ENCODE assay signal across 2 cellular contexts in the genomic region with DNA sequence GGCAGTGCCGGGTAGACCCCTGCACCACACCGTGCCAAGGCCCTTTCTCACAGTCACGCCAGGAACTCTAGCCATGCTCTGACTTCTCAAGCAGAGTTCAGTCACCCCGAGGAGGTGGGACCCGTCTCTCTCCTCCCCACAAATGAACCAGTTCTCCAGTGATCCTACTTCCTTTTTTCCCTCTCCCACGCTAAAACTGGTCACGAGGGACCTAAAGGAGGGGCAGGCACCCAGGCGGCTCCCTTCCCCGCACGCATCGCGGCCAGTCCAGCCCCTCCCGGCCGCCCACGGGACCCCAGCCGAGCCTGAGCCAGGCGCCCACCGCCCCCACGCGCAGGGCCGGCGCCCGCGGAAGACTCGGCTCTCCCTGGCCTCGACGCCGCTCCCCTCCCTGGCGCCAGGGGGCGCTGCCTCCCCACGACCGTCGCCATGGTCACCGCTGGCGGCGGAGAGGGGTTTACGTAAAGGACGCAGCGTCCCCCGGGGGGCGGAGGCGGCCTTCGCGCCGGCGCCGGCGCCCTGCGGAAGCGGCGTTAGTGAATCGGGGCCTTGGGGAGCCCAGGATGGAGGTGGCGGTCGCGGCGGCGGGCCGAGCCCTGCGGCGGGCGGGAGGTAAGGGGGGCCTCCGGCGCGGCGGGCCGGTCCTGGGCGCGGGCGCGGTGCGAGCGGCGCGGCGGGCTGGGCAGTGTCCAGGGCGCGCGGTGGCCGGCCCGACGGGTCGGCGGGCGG.
TF ChIP-seq lines count a peak whose summit lies in the region.

A gene with protein sequence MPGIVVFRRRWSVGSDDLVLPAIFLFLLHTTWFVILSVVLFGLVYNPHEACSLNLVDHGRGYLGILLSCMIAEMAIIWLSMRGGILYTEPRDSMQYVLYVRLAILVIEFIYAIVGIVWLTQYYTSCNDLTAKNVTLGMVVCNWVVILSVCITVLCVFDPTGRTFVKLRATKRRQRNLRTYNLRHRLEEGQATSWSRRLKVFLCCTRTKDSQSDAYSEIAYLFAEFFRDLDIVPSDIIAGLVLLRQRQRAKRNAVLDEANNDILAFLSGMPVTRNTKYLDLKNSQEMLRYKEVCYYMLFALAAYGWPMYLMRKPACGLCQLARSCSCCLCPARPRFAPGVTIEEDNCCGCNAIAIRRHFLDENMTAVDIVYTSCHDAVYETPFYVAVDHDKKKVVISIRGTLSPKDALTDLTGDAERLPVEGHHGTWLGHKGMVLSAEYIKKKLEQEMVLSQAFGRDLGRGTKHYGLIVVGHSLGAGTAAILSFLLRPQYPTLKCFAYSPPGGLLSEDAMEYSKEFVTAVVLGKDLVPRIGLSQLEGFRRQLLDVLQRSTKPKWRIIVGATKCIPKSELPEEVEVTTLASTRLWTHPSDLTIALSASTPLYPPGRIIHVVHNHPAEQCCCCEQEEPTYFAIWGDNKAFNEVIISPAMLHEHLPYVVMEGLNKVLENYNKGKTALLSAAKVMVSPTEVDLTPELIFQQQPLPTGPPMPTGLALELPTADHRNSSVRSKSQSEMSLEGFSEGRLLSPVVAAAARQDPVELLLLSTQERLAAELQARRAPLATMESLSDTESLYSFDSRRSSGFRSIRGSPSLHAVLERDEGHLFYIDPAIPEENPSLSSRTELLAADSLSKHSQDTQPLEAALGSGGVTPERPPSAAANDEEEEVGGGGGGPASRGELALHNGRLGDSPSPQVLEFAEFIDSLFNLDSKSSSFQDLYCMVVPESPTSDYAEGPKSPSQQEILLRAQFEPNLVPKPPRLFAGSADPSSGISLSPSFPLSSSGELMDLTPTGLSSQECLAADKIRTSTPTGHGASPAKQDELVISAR (plus strand): TSS at position 499 of the 729 bp plus-strand sequence. CDS start 39,765 bp downstream, outside the sequence.

TF ChIP-seq in Ishikawa, 13 proteins besides CTCF, POLR2A, EP300 and RAD21 (continued from another document):
- TF ChIP-seq CEBPB (IDR thresholded peaks at IDR 0.05) = no peak; the same call in 1 of the 2 replicates
- no peak for TF ChIP-seq FOXM1 (IDR thresholded peaks at IDR 0.05; ENCODE audit: borderline replicate concordance, low read depth)
- TF ChIP-seq, protein P1, sequence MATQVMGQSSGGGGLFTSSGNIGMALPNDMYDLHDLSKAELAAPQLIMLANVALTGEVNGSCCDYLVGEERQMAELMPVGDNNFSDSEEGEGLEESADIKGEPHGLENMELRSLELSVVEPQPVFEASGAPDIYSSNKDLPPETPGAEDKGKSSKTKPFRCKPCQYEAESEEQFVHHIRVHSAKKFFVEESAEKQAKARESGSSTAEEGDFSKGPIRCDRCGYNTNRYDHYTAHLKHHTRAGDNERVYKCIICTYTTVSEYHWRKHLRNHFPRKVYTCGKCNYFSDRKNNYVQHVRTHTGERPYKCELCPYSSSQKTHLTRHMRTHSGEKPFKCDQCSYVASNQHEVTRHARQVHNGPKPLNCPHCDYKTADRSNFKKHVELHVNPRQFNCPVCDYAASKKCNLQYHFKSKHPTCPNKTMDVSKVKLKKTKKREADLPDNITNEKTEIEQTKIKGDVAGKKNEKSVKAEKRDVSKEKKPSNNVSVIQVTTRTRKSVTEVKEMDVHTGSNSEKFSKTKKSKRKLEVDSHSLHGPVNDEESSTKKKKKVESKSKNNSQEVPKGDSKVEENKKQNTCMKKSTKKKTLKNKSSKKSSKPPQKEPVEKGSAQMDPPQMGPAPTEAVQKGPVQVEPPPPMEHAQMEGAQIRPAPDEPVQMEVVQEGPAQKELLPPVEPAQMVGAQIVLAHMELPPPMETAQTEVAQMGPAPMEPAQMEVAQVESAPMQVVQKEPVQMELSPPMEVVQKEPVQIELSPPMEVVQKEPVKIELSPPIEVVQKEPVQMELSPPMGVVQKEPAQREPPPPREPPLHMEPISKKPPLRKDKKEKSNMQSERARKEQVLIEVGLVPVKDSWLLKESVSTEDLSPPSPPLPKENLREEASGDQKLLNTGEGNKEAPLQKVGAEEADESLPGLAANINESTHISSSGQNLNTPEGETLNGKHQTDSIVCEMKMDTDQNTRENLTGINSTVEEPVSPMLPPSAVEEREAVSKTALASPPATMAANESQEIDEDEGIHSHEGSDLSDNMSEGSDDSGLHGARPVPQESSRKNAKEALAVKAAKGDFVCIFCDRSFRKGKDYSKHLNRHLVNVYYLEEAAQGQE (IDR thresholded peaks at IDR 0.05; ENCODE audit: low read depth) = no peak
TF ChIP-seq in Ishikawa: peak in this region for 2.

TF ChIP-seq in SK-N-SH treated with all-trans-retinoic acid at 6 μM for 48 hours, 23 proteins besides CTCF, POLR2A, EP300 and RAD21 (continued from another document):
- TF ChIP-seq, protein P2, sequence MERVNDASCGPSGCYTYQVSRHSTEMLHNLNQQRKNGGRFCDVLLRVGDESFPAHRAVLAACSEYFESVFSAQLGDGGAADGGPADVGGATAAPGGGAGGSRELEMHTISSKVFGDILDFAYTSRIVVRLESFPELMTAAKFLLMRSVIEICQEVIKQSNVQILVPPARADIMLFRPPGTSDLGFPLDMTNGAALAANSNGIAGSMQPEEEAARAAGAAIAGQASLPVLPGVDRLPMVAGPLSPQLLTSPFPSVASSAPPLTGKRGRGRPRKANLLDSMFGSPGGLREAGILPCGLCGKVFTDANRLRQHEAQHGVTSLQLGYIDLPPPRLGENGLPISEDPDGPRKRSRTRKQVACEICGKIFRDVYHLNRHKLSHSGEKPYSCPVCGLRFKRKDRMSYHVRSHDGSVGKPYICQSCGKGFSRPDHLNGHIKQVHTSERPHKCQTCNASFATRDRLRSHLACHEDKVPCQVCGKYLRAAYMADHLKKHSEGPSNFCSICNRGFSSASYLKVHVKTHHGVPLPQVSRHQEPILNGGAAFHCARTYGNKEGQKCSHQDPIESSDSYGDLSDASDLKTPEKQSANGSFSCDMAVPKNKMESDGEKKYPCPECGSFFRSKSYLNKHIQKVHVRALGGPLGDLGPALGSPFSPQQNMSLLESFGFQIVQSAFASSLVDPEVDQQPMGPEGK (CRISPR knock-in tag; IDR thresholded peaks at IDR 0.05; ENCODE audit: borderline replicate concordance) = no peak
- no peak for TF ChIP-seq TOX (CRISPR knock-in tag; IDR thresholded peaks at IDR 0.05; ENCODE audit: borderline replicate concordance)
- no peak for TF ChIP-seq PPARA (CRISPR knock-in tag; IDR thresholded peaks at IDR 0.05; ENCODE audit: borderline replicate concordance)
- TF ChIP-seq ZFP3 (CRISPR knock-in tag; IDR thresholded peaks at IDR 0.05) = no peak
- no peak for TF ChIP-seq ZNF565 (CRISPR knock-in tag; conservative IDR thresholded peaks at IDR 0.05; ENCODE audit: low read depth)
- TF ChIP-seq ARNTL (CRISPR knock-in tag; IDR thresholded peaks at IDR 0.05; ENCODE audit: borderline replicate concordance, low read depth) = no peak
- no peak for TF ChIP-seq OSR1 (CRISPR knock-in tag; IDR thresholded peaks at IDR 0.05)
- TF ChIP-seq ZNF8 (CRISPR knock-in tag; IDR thresholded peaks at IDR 0.05) = no peak
- TF ChIP-seq ZC3H10 (CRISPR knock-in tag; IDR thresholded peaks at IDR 0.05) = no peak
- no peak for TF ChIP-seq SNAI2 (CRISPR knock-in tag; IDR thresholded peaks at IDR 0.05)
